Comparison of ENCODE assay signal across 20 cellular contexts in genomic region chr7:152959610-152960009, GRCh38.
"Had no signal": no experiment of that assay in that cellular context is flagged by ENCODE, and none has a peak within 500 bp of the region (broad histone marks: within the 10 kb centered on the region; RNA-seq: fewer than 3 reads in every experiment).

No MANE protein-coding gene starts in this region.

- H3K4me1 ChIP-seq: ascending aorta, breast epithelium, heart left ventricle, psoas muscle, suprapubic skin had no signal

- H3K27me3 Mint-ChIP-seq: dendritic cell treated with granulocyte-macrophage colony-stimulating factor and Interleukin-4, amounts not matched to agents 40 ng/mL and 50 ng/mL, for 4 days; stimulated activated naive CD8-positive, alpha-beta T cell treated with anti-CD3 and anti-CD28 coated beads, Interleukin-15, Interleukin-2, amounts not matched to agents 100 ng/mL and 50 ng/mL, for 24 hours had no signal

- FAIRE-seq: frontal cortex had no signal

- H3K4me3 Mint-ChIP-seq: activated naive CD4-positive, alpha-beta T cell treated with anti-CD3 and anti-CD28 coated beads for 36 hours; activated T-helper 1 cell treated with anti-CD3 and anti-CD28 coated beads, Interleukin-12 subunit alpha, Interleukin-12 subunit beta, Interleukin-2, Interleukin-4 antibody, amounts not matched to agents 30 ng/mL and 10 ng/mL and 1 ng/mL, durations not matched to agents 14 hours and 24 hours and 36 hours; dendritic cell treated with granulocyte-macrophage colony-stimulating factor and Interleukin-4, amounts not matched to agents 40 ng/mL and 50 ng/mL, for 4 days; effector memory CD8-positive, alpha-beta T cell; stimulated activated naive CD8-positive, alpha-beta T cell treated with anti-CD3 and anti-CD28 coated beads, Interleukin-15, Interleukin-2, amounts not matched to agents 100 ng/mL and 50 ng/mL, for 24 hours had no signal

- H3K36me3 ChIP-seq: ascending aorta, breast epithelium, heart left ventricle, suprapubic skin had no signal

- ATAC-seq: activated CD4-positive, CD25-positive, alpha-beta regulatory T cell treated with anti-CD3 and anti-CD28 coated beads, Interleukin-2, amount 50 U/mL, for 24 hours; effector memory CD8-positive, alpha-beta T cell; heart left ventricle; psoas muscle; sciatic nerve had no signal

- H3K27ac ChIP-seq: ascending aorta, breast epithelium, heart left ventricle, psoas muscle, suprapubic skin had no signal

- H3K27me3 ChIP-seq: ascending aorta, breast epithelium, suprapubic skin had no signal

- H3K9me3 ChIP-seq: suprapubic skin had no signal

- DNase-seq: activated CD4-positive, alpha-beta T cell treated with anti-CD3 and anti-CD28 coated beads, Interleukin-2, amount 50 U/mL, for 1 hour; activated CD8-positive, alpha-beta memory T cell treated with anti-CD3 and anti-CD28 coated beads for 24 hours; activated naive CD4-positive, alpha-beta T cell treated with anti-CD3 and anti-CD28 coated beads for 36 hours; cerebellar nuclear complex; effector memory CD8-positive, alpha-beta T cell; heart left ventricle; islet precursor cell; midbrain; psoas muscle; trophoblast cell had no signal

- H3K4me3 ChIP-seq: ascending aorta, breast epithelium, heart left ventricle, lung, psoas muscle, suprapubic skin had no signal

- H3K27ac Mint-ChIP-seq: activated naive CD4-positive, alpha-beta T cell treated with anti-CD3 and anti-CD28 coated beads for 36 hours; activated T-helper 1 cell treated with anti-CD3 and anti-CD28 coated beads, Interleukin-12 subunit alpha, Interleukin-12 subunit beta, Interleukin-2, Interleukin-4 antibody, amounts not matched to agents 30 ng/mL and 10 ng/mL and 1 ng/mL, durations not matched to agents 14 hours and 24 hours and 36 hours; dendritic cell treated with granulocyte-macrophage colony-stimulating factor and Interleukin-4, amounts not matched to agents 40 ng/mL and 50 ng/mL, for 4 days; effector memory CD8-positive, alpha-beta T cell; stimulated activated naive CD8-positive, alpha-beta T cell treated with anti-CD3 and anti-CD28 coated beads, Interleukin-15, Interleukin-2, amounts not matched to agents 100 ng/mL and 50 ng/mL, for 24 hours had no signal
